23 cellular contexts compared by ENCODE assay signal in genomic region chr7:137829337-137829992, GRCh38. TPM values are rescaled to one million over a fixed set of nuclear protein-coding genes. Genes with fewer than 3 reads are reported as not detected.
"Had no signal": no experiment of that assay in that cellular context is flagged by ENCODE, and none has a peak within 500 bp of the region (broad histone marks: within the 10 kb centered on the region; RNA-seq: fewer than 3 reads in every experiment).

No MANE protein-coding gene starts in this region.

- H3K4me3 ChIP-seq: coronary artery, esophagus muscularis mucosa, gastroesophageal sphincter, heart left ventricle, hepatocyte, mucosa of descending colon, suprapubic skin, transverse colon, upper lobe of right lung, uterus had no signal

- H3K4me1 ChIP-seq: foreskin keratinocyte, parathyroid adenoma, suprapubic skin, transverse colon, upper lobe of right lung, uterus had no signal

- H3K9me3 ChIP-seq: neutrophil, upper lobe of right lung had no signal

- ATAC-seq: foreskin keratinocyte; gastroesophageal sphincter; heart left ventricle; mucosa of descending colon; natural killer cell treated with Interleukin-12 subunit alpha and Interleukin-12 subunit beta and Interleukin-15 and Interleukin-18, amount 100 ng/mL, for 72 hours; stimulated activated naive B cell treated with anti-CD40 and anti-IgM and Interleukin-4, amounts not matched to agents 10 μg/mL and 1 μg/mL and 100 μg/mL, for 72 hours; upper lobe of right lung had no signal

- DNase-seq: dermis blood vessel endothelial cell; effector memory CD4-positive, alpha-beta T cell; foreskin keratinocyte; heart left ventricle; kidney; mesenchymal stem cell; mucosa of descending colon; naive B cell; small intestine; stimulated activated CD4-positive, alpha-beta T cell treated with anti-CD3 and anti-CD28 coated beads, Interleukin-15, amount 100 ng/mL, for 24 hours; stimulated activated CD4-positive, alpha-beta T cell treated with anti-CD3 and anti-CD28 coated beads, Interleukin-2, amount 100 ng/mL, for 48 hours; stimulated activated naive B cell treated with anti-CD40 and anti-IgM and Interleukin-4, amounts not matched to agents 10 μg/mL and 1 μg/mL and 100 μg/mL, for 72 hours; transverse colon; upper lobe of right lung; uterus had no signal

- H3K27ac ChIP-seq: esophagus muscularis mucosa, foreskin keratinocyte, gastroesophageal sphincter, heart left ventricle, hepatocyte, neutrophil, parathyroid adenoma, suprapubic skin, transverse colon, upper lobe of right lung, uterus had no signal

- H3K27me3 ChIP-seq: esophagus muscularis mucosa, gastroesophageal sphincter, heart left ventricle, hepatocyte, suprapubic skin, transverse colon, upper lobe of right lung, uterus had no signal

RNA-seq across cellular contexts. Expression of gene DGKI, which starts 17.3 kb away (rescaled TPM):
- total RNA-seq: foreskin keratinocyte had no signal
- polyA plus RNA-seq: foreskin keratinocyte had no signal
